Comparison of ENCODE assay signal across 16 cellular contexts in the genomic region with DNA sequence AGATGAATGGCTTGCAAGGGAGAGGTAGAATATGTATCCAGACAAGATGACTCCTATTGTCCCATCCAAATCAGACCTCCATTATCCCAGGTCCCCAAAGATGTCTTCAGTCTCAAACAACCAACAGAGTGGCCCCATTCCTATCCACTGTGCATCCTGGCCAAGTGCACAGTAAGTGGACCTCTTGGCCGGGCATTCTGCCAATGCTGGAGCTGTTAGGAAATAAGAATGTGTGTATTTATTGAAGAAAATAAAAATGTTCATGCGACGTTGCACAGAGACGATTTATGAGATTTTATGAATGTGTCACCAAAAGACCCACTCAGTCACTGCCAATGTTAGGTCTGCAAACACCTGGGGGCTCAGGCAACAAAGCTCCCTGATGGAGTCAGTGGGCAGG.
DNase-seq lines count a peak whose midpoint lies in the region; ATAC-seq, FAIRE-seq and TF ChIP-seq lines count a peak whose summit lies in the region.
"Had no signal": no experiment of that assay in that cellular context is flagged by ENCODE, and none has a peak within 500 bp of the region (broad histone marks: within the 10 kb centered on the region; RNA-seq: fewer than 3 reads in every experiment).

No MANE protein-coding gene starts in this region.

- DNase-seq in MCF 10A (ENCODE audit: unreplicated experiment) = peak; percentile 93
- DNase-seq in breast epithelium (ENCODE audit: low spot score in 2 of 2) = no peak
- DNase-seq in bronchial epithelial cell (ENCODE audit: low read depth) = peak; percentile 26
- peak; percentile 6 for DNase-seq in kidney tubule cell (ENCODE audit: low spot score)
- peak; percentile 23 to 26 for DNase-seq in uterus
- no peak for DNase-seq in H54 (ENCODE audit: insufficient read length, low spot score)
- no peak for DNase-seq in activated naive CD4-positive, alpha-beta T cell treated with anti-CD3 and anti-CD28 coated beads, Interleukin-2, amount 50 U/mL, for 16 hours
- DNase-seq: activated CD8-positive, alpha-beta memory T cell treated with anti-CD3 and anti-CD28 coated beads for 24 hours; DND-41; HFFc6; midbrain; NCI-H2081 treated with DMSO at 0.1 percent for 48 hours had no signal

- CTCF ChIA-PET in MCF 10A (lab: Yijun Ruan, JAX) = interaction anchor here (0.7 to 1.0 kb wide), 2 partner anchors 101 to 196 kb away, joined by 3 read pairs; a partner anchor contains a TSS

- POLR2A ChIA-PET in MCF 10A (lab: Yijun Ruan, JAX) = interaction anchor here (0.7 to 3.8 kb wide), 3 partner anchors 10 to 752 kb away, joined by 3 to 18 read pairs (median 3); no protein-coding TSS in a partner anchor

- H3K4me1 Mint-ChIP-seq in MCF 10A (ENCODE audit: insufficient read depth, unreplicated experiment) = peaks cover 61% of the 10 kb centered on the region
- H3K4me1 Mint-ChIP-seq: activated naive CD4-positive, alpha-beta T cell treated with anti-CD3 and anti-CD28 coated beads, Interleukin-2, amount 50 U/mL, for 24 hours had no signal

- no peak for TF ChIP-seq POLR2A in breast epithelium (IDR thresholded peaks at IDR 0.05)
- TF ChIP-seq POLR2A in uterus (IDR thresholded peaks at IDR 0.05) = no peak
- TF ChIP-seq POLR2A in H54 (IDR thresholded peaks at IDR 0.05; ENCODE audit: low read depth, low read length) = no peak

- H3K4me3 Mint-ChIP-seq in MCF 10A (ENCODE audit: unreplicated experiment) = peak overlapping the region; percentile 47
- H3K4me3 Mint-ChIP-seq: activated naive CD4-positive, alpha-beta T cell treated with anti-CD3 and anti-CD28 coated beads, Interleukin-2, amount 50 U/mL, for 24 hours; HFFc6; type B pancreatic cell had no signal

- TF ChIP-seq CTCF in MCF 10A (IDR thresholded peaks at IDR 0.05; ENCODE audit: unreplicated experiment) (no peak), breast epithelium (IDR thresholded peaks at IDR 0.05) (no peak), bronchial epithelial cell (IDR thresholded peaks at IDR 0.05; ENCODE audit: insufficient read depth, low read length, severe bottlenecking) (no peak), uterus (IDR thresholded peaks at IDR 0.05) (no peak)

- H3K27me3 ChIP-seq in breast epithelium = no peaks in the 10 kb centered on the region
- H3K27me3 ChIP-seq in bronchial epithelial cell (ENCODE audit: control insufficient read depth, insufficient read depth, low read length) = no peaks in the 10 kb centered on the region
- H3K27me3 ChIP-seq in uterus = no peaks in the 10 kb centered on the region

- H3K27ac ChIP-seq in breast epithelium (no peak overlapping the region), uterus (no peak overlapping the region)

- no TSS peak for BruUV-seq in MCF 10A (replicated peaks; lab: Mats Ljungman, UMichigan)

- H3K9me3 ChIP-seq in breast epithelium = no peaks in the 10 kb centered on the region
- H3K9me3 ChIP-seq in uterus = no peaks in the 10 kb centered on the region

- H3K27me3 Mint-ChIP-seq in MCF 10A (ENCODE audit: insufficient read depth, unreplicated experiment) = no peaks in the 10 kb centered on the region

- no peaks in the 10 kb centered on the region for H3K36me3 ChIP-seq in breast epithelium
- no peaks in the 10 kb centered on the region for H3K36me3 ChIP-seq in bronchial epithelial cell (ENCODE audit: control insufficient read depth, insufficient read depth, low read length)
- H3K36me3 ChIP-seq in uterus = no peaks in the 10 kb centered on the region

- ATAC-seq in GM18520 (IDR thresholded peaks at IDR 0.05; ENCODE audit: unreplicated experiment) = no peak
- ATAC-seq: Panc1 had no signal

- FAIRE-seq in bronchial epithelial cell (lab: Jason Lieb, UNC) = no peak
- FAIRE-seq in H54 (lab: Jason Lieb, UNC) = no peak

- intact Hi-C loops in MCF 10A (cut with micrococcal nuclease) = loop anchor here (5.0 kb wide), 1 partner anchor 194 kb away; a partner anchor contains a TSS
- intact Hi-C loops in breast epithelium (cut with DNase I; ENCODE audit: low total_unique reads) = no loop called here
- intact Hi-C loops in uterus (cut with DNase I; ENCODE audit: low total_unique reads) = no loop called here

- H3K4me3 ChIP-seq in breast epithelium (no peak overlapping the region), bronchial epithelial cell (ENCODE audit: low read depth, low read length) (no peak overlapping the region), uterus (no peak overlapping the region)

- no peaks in the 10 kb centered on the region for H3K36me3 Mint-ChIP-seq in MCF 10A (ENCODE audit: insufficient read depth, unreplicated experiment)
- H3K36me3 Mint-ChIP-seq: activated naive CD4-positive, alpha-beta T cell treated with anti-CD3 and anti-CD28 coated beads, Interleukin-2, amount 50 U/mL, for 24 hours; type B pancreatic cell had no signal

- H3K27ac Mint-ChIP-seq in MCF 10A (ENCODE audit: low read depth, unreplicated experiment) = peak overlapping the region; percentile 72
- H3K27ac Mint-ChIP-seq: activated naive CD4-positive, alpha-beta T cell treated with anti-CD3 and anti-CD28 coated beads, Interleukin-2, amount 50 U/mL, for 24 hours; HFFc6; type B pancreatic cell had no signal

- H3K4me1 ChIP-seq in breast epithelium = no peaks in the 10 kb centered on the region
- no peaks in the 10 kb centered on the region for H3K4me1 ChIP-seq in uterus

- H3K9me3 Mint-ChIP-seq in MCF 10A (ENCODE audit: unreplicated experiment) = no peaks in the 10 kb centered on the region
- H3K9me3 Mint-ChIP-seq: activated naive CD4-positive, alpha-beta T cell treated with anti-CD3 and anti-CD28 coated beads, Interleukin-2, amount 50 U/mL, for 24 hours; type B pancreatic cell had no signal

Comparison
In these comparisons a context has a peak if more than half of its experiments do, and no peak if none do; other contexts are left out.
1. DNase-seq: peak in MCF 10A (single experiment), bronchial epithelial cell (single experiment), kidney tubule cell (single experiment) and uterus (2 of 2); none in breast epithelium (0 of 2), H54 (single experiment) and activated naive CD4-positive, alpha-beta T cell treated with anti-CD3 and anti-CD28 coated beads, Interleukin-2, amount 50 U/mL, for 16 hours (single experiment).